36 cellular contexts compared by ENCODE assay signal in the genomic region with DNA sequence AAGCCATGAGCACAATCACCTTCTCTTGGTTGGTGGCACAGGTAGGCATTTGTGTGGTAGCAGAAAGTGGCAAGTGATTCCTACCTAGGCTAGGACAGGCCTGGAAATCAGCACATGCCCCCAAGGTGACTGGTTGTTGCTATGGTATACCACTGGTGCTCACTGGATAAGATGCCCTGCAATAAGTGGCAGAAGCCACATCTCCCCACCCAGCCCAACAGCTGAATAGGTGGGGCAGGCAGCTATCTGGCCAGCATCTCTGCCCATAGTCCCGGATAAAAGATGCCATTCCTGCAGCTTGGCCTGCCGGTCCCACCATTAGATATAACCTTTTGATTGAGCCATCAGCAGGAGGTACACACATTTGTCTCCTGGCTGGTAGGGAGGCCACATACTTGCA. TPM values are rescaled to one million over a fixed set of nuclear protein-coding genes. Genes with fewer than 3 reads are reported as not detected.
"Had no signal": no experiment of that assay in that cellular context is flagged by ENCODE, and none has a peak within 500 bp of the region (broad histone marks: within the 10 kb centered on the region; RNA-seq: fewer than 3 reads in every experiment).

No MANE protein-coding gene starts in this region.

- H3K27ac ChIP-seq: adrenal gland, body of pancreas, colonic mucosa, epithelial cell of prostate, esophagus squamous epithelium, gastroesophageal sphincter had no signal

- H3K4me1 ChIP-seq: adrenal gland, body of pancreas, colonic mucosa, esophagus squamous epithelium, gastroesophageal sphincter had no signal

- H3K9me3 ChIP-seq: adrenal gland, body of pancreas, colonic mucosa, esophagus squamous epithelium, gastroesophageal sphincter had no signal

- DNase-seq: activated CD4-positive, alpha-beta memory T cell treated with anti-CD3 and anti-CD28 coated beads for 36 hours; activated CD4-positive, alpha-beta T cell treated with anti-CD3 and anti-CD28 coated beads for 36 hours; activated CD4-positive, alpha-beta T cell treated with anti-CD3 and anti-CD28 coated beads, Interleukin-2, amount 10 ng/mL, durations not matched to agents 24 days and 14 days; activated CD4-positive, CD25-positive, alpha-beta regulatory T cell; activated CD4-positive, CD25-positive, alpha-beta regulatory T cell treated with anti-CD3 and anti-CD28 coated beads, Interleukin-2, amount 50 U/mL, for 72 hours; activated CD8-positive, alpha-beta memory T cell treated with anti-CD3 and anti-CD28 coated beads, Interleukin-2, amount 10 ng/mL, durations not matched to agents 7 days and 5 days; activated CD8-positive, alpha-beta memory T cell treated with anti-CD3 and anti-CD28 coated beads, Interleukin-2, amount 50 U/mL, for 4 hours; activated CD8-positive, alpha-beta T cell treated with anti-CD3 and anti-CD28 coated beads, Interleukin-2, amount 10 ng/mL, durations not matched to agents 7 days and 5 days; activated effector memory CD4-positive, alpha-beta T cell treated with anti-CD3 and anti-CD28 coated beads, Interleukin-2, amount 50 U/mL, for 16 hours; activated naive CD4-positive, alpha-beta T cell treated with anti-CD3 and anti-CD28 coated beads for 36 hours; activated naive CD8-positive, alpha-beta T cell treated with anti-CD3 and anti-CD28 coated beads for 36 hours; activated naive CD8-positive, alpha-beta T cell treated with anti-CD3 and anti-CD28 coated beads, Interleukin-2, amount 50 U/mL, for 24 hours; activated T-cell treated with anti-CD3 and anti-CD28 coated beads, Interleukin-2, amount 50 U/mL, for 1 hour; activated T-cell treated with anti-CD3 and anti-CD28 coated beads, Interleukin-2, amount 50 U/mL, for 48 hours; adrenal gland; amygdala; aorta; body of pancreas; central memory CD4-positive, alpha-beta T cell; cerebellar nuclear complex; colonic mucosa; effector CD8-positive, alpha-beta T cell; esophagus squamous epithelium; foreskin melanocyte; T-helper 2 cell had no signal

- H3K4me1 Mint-ChIP-seq: activated CD4-positive, alpha-beta T cell treated with anti-CD3 and anti-CD28 coated beads for 36 hours; activated CD4-positive, alpha-beta T cell treated with anti-CD3 and anti-CD28 coated beads, Interleukin-2, amount 10 ng/mL, durations not matched to agents 24 days and 14 days; activated CD8-positive, alpha-beta memory T cell treated with anti-CD3 and anti-CD28 coated beads, Interleukin-2, amount 10 ng/mL, durations not matched to agents 7 days and 5 days; activated naive CD4-positive, alpha-beta T cell treated with anti-CD3 and anti-CD28 coated beads, Interleukin-2, amount 50 U/mL, for 24 hours; activated naive CD8-positive, alpha-beta T cell treated with anti-CD3 and anti-CD28 coated beads for 36 hours; activated naive CD8-positive, alpha-beta T cell treated with anti-CD3 and anti-CD28 coated beads, Interleukin-2, amount 50 U/mL, for 24 hours had no signal

- H3K36me3 ChIP-seq: adrenal gland, colonic mucosa, gastroesophageal sphincter had no signal

- H3K4me3 ChIP-seq: adrenal gland, body of pancreas, colonic mucosa, esophagus squamous epithelium, gastroesophageal sphincter had no signal

- H3K9me3 Mint-ChIP-seq: activated CD4-positive, alpha-beta memory T cell treated with anti-CD3 and anti-CD28 coated beads for 36 hours; activated CD4-positive, alpha-beta T cell treated with anti-CD3 and anti-CD28 coated beads, Interleukin-2, amount 10 ng/mL, durations not matched to agents 24 days and 14 days; activated naive CD4-positive, alpha-beta T cell treated with anti-CD3 and anti-CD28 coated beads for 36 hours; activated naive CD4-positive, alpha-beta T cell treated with anti-CD3 and anti-CD28 coated beads, Interleukin-2, amount 50 U/mL, for 24 hours; activated naive CD8-positive, alpha-beta T cell treated with anti-CD3 and anti-CD28 coated beads for 36 hours; activated naive CD8-positive, alpha-beta T cell treated with anti-CD3 and anti-CD28 coated beads, Interleukin-2, amount 50 U/mL, for 24 hours; activated T-helper 1 cell treated with anti-CD3 and anti-CD28 coated beads, Interleukin-12 subunit alpha, Interleukin-12 subunit beta, Interleukin-2, Interleukin-4 antibody, amounts not matched to agents 30 ng/mL and 10 ng/mL and 1 ng/mL, durations not matched to agents 14 hours and 24 hours and 36 hours; activated T-helper 2 cell treated with anti-CD3 and anti-CD28 coated beads, Interferon-gamma antibody, Interleukin-2, Interleukin-4, amounts not matched to agents 10 μg/mL and 5 μg/mL and 100 μg/mL, durations not matched to agents 14 hours and 24 hours and 36 hours had no signal

- H3K27me3 Mint-ChIP-seq: activated CD4-positive, alpha-beta memory T cell treated with anti-CD3 and anti-CD28 coated beads for 36 hours; activated CD4-positive, alpha-beta T cell treated with anti-CD3 and anti-CD28 coated beads for 36 hours; activated CD4-positive, alpha-beta T cell treated with anti-CD3 and anti-CD28 coated beads, Interleukin-2, amount 10 ng/mL, durations not matched to agents 24 days and 14 days; activated CD8-positive, alpha-beta memory T cell treated with anti-CD3 and anti-CD28 coated beads, Interleukin-2, amount 10 ng/mL, durations not matched to agents 7 days and 5 days; activated naive CD4-positive, alpha-beta T cell treated with anti-CD3 and anti-CD28 coated beads, Interleukin-2, amount 50 U/mL, for 24 hours; activated naive CD8-positive, alpha-beta T cell treated with anti-CD3 and anti-CD28 coated beads for 36 hours; activated naive CD8-positive, alpha-beta T cell treated with anti-CD3 and anti-CD28 coated beads, Interleukin-2, amount 50 U/mL, for 24 hours had no signal

- H3K27me3 ChIP-seq: adrenal gland, body of pancreas, colonic mucosa, esophagus squamous epithelium, gastroesophageal sphincter had no signal

- H3K36me3 Mint-ChIP-seq: activated CD4-positive, alpha-beta memory T cell treated with anti-CD3 and anti-CD28 coated beads for 36 hours; activated naive CD4-positive, alpha-beta T cell treated with anti-CD3 and anti-CD28 coated beads, Interleukin-2, amount 50 U/mL, for 24 hours had no signal

- H3K27ac Mint-ChIP-seq: activated CD4-positive, alpha-beta memory T cell treated with anti-CD3 and anti-CD28 coated beads for 36 hours; activated CD4-positive, alpha-beta T cell treated with anti-CD3 and anti-CD28 coated beads for 36 hours; activated CD4-positive, alpha-beta T cell treated with anti-CD3 and anti-CD28 coated beads, Interleukin-2, amount 10 ng/mL, durations not matched to agents 24 days and 14 days; activated CD8-positive, alpha-beta memory T cell treated with anti-CD3 and anti-CD28 coated beads, Interleukin-2, amount 10 ng/mL, durations not matched to agents 7 days and 5 days; activated CD8-positive, alpha-beta T cell treated with anti-CD3 and anti-CD28 coated beads, Interleukin-2, amount 10 ng/mL, durations not matched to agents 7 days and 5 days; activated naive CD4-positive, alpha-beta T cell treated with anti-CD3 and anti-CD28 coated beads for 36 hours; activated naive CD4-positive, alpha-beta T cell treated with anti-CD3 and anti-CD28 coated beads, Interleukin-2, amount 50 U/mL, for 24 hours; activated naive CD8-positive, alpha-beta T cell treated with anti-CD3 and anti-CD28 coated beads for 36 hours; activated naive CD8-positive, alpha-beta T cell treated with anti-CD3 and anti-CD28 coated beads, Interleukin-2, amount 50 U/mL, for 24 hours; activated T-helper 1 cell treated with anti-CD3 and anti-CD28 coated beads, Interleukin-12 subunit alpha, Interleukin-12 subunit beta, Interleukin-2, Interleukin-4 antibody, amounts not matched to agents 30 ng/mL and 10 ng/mL and 1 ng/mL, durations not matched to agents 14 hours and 24 hours and 36 hours; activated T-helper 2 cell treated with anti-CD3 and anti-CD28 coated beads, Interferon-gamma antibody, Interleukin-2, Interleukin-4, amounts not matched to agents 10 μg/mL and 5 μg/mL and 100 μg/mL, durations not matched to agents 14 hours and 24 hours and 36 hours had no signal

- ATAC-seq: activated CD4-positive, alpha-beta T cell treated with anti-CD3 and anti-CD28 coated beads for 36 hours; activated CD8-positive, alpha-beta memory T cell treated with anti-CD3 and anti-CD28 coated beads, Interleukin-2, amount 10 ng/mL, durations not matched to agents 7 days and 5 days; activated CD8-positive, alpha-beta T cell treated with anti-CD3 and anti-CD28 coated beads, Interleukin-2, amount 10 ng/mL, durations not matched to agents 7 days and 5 days; activated naive CD8-positive, alpha-beta T cell treated with anti-CD3 and anti-CD28 coated beads, Interleukin-2, amount 50 U/mL, for 24 hours; body of pancreas; gastroesophageal sphincter had no signal

- H3K4me3 Mint-ChIP-seq: activated CD4-positive, alpha-beta memory T cell treated with anti-CD3 and anti-CD28 coated beads for 36 hours; activated CD4-positive, alpha-beta T cell treated with anti-CD3 and anti-CD28 coated beads for 36 hours; activated CD4-positive, alpha-beta T cell treated with anti-CD3 and anti-CD28 coated beads, Interleukin-2, amount 10 ng/mL, durations not matched to agents 24 days and 14 days; activated CD8-positive, alpha-beta memory T cell treated with anti-CD3 and anti-CD28 coated beads, Interleukin-2, amount 10 ng/mL, durations not matched to agents 7 days and 5 days; activated CD8-positive, alpha-beta T cell treated with anti-CD3 and anti-CD28 coated beads, Interleukin-2, amount 10 ng/mL, durations not matched to agents 7 days and 5 days; activated naive CD4-positive, alpha-beta T cell treated with anti-CD3 and anti-CD28 coated beads for 36 hours; activated naive CD4-positive, alpha-beta T cell treated with anti-CD3 and anti-CD28 coated beads, Interleukin-2, amount 50 U/mL, for 24 hours; activated naive CD8-positive, alpha-beta T cell treated with anti-CD3 and anti-CD28 coated beads for 36 hours; activated naive CD8-positive, alpha-beta T cell treated with anti-CD3 and anti-CD28 coated beads, Interleukin-2, amount 50 U/mL, for 24 hours; activated T-helper 1 cell treated with anti-CD3 and anti-CD28 coated beads, Interleukin-12 subunit alpha, Interleukin-12 subunit beta, Interleukin-2, Interleukin-4 antibody, amounts not matched to agents 30 ng/mL and 10 ng/mL and 1 ng/mL, durations not matched to agents 14 hours and 24 hours and 36 hours had no signal

RNA-seq across cellular contexts. Expression of gene ASB12, which starts 46.0 kb away (rescaled TPM):
- total RNA-seq: activated CD4-positive, alpha-beta memory T cell treated with anti-CD3 and anti-CD28 coated beads for 36 hours; activated CD4-positive, alpha-beta T cell treated with anti-CD3 and anti-CD28 coated beads for 36 hours; activated CD4-positive, alpha-beta T cell treated with anti-CD3 and anti-CD28 coated beads, Interleukin-2, amount 10 ng/mL, durations not matched to agents 24 days and 14 days; activated CD8-positive, alpha-beta T cell treated with anti-CD3 and anti-CD28 coated beads, Interleukin-2, amount 10 ng/mL, durations not matched to agents 7 days and 5 days; activated T-helper 1 cell treated with anti-CD3 and anti-CD28 coated beads, Interleukin-12 subunit alpha, Interleukin-12 subunit beta, Interleukin-2, Interleukin-4 antibody, amounts not matched to agents 30 ng/mL and 10 ng/mL and 1 ng/mL, durations not matched to agents 14 hours and 24 hours and 36 hours; activated T-helper 2 cell treated with anti-CD3 and anti-CD28 coated beads, Interferon-gamma antibody, Interleukin-2, Interleukin-4, amounts not matched to agents 10 μg/mL and 5 μg/mL and 100 μg/mL, durations not matched to agents 14 hours and 24 hours and 36 hours; body of pancreas; dermis microvascular lymphatic vessel endothelial cell; endothelial cell of umbilical vein; fibroblast of lung; fibroblast of villous mesenchyme; gastroesophageal sphincter; glomerular endothelial cell; T-helper 1 cell treated with Interleukin-12 subunit alpha and Interleukin-12 subunit beta and Interleukin-4 antibody, amounts not matched to agents 30 ng/mL and 1 ng/mL, for 36 hours had no signal
- polyA plus RNA-seq: fibroblast of lung had no signal
